In genomic region chr11:62610814-62611704, GRCh38 we compare ENCODE assay signal across 7 cellular contexts. TPM values are rescaled to one million over a fixed set of nuclear protein-coding genes. Genes with fewer than 3 reads are reported as not detected.
DNase-seq lines count a peak whose midpoint lies in the region; ATAC-seq and TF ChIP-seq lines count a peak whose summit lies in the region.

No MANE protein-coding gene starts in this region.

- H3K27ac ChIP-seq in HL-60 (replicated peaks) = peak overlapping the region; percentile 63
- no peak overlapping the region for H3K27ac ChIP-seq in iPS-20b (ENCODE audit: low read length)
- peak overlapping the region; percentile 88 for H3K27ac ChIP-seq in stomach smooth muscle (ENCODE audit: low read length)

- H3K27me3 Mint-ChIP-seq in activated T-helper 17 cell treated with anti-CD3 and anti-CD28 coated beads, Interleukin-2, amount 50 U/mL, for 72 hours = no peaks in the 10 kb centered on the region

- no peak for ATAC-seq in activated T-helper 17 cell treated with anti-CD3 and anti-CD28 coated beads, Interleukin-2, amount 50 U/mL, for 72 hours (replicated peaks)
- ATAC-seq in GM18861 (IDR thresholded peaks at IDR 0.05; ENCODE audit: unreplicated experiment) (no peak), GM21381 (IDR thresholded peaks at IDR 0.05; ENCODE audit: unreplicated experiment) (no peak)

- no peaks in the 10 kb centered on the region for H3K27me3 ChIP-seq in HL-60 (ENCODE audit: insufficient read depth, poor library complexity, severe bottlenecking)
- H3K27me3 ChIP-seq in iPS-20b (ENCODE audit: insufficient read depth, low read length) = peaks cover 13% of the 10 kb centered on the region
- no peaks in the 10 kb centered on the region for H3K27me3 ChIP-seq in stomach smooth muscle (ENCODE audit: control insufficient read depth in 1 of 2, insufficient read depth in 2 of 2, low read length in 2 of 2)

- H3K4me3 ChIP-seq in HL-60 (replicated peaks; ENCODE audit: insufficient read depth, low read length) (peak overlapping the region; percentile 78), iPS-20b (ENCODE audit: low read length) (peak overlapping the region; percentile 73; the same call in 1 of the 2 replicates), stomach smooth muscle (ENCODE audit: low read length in 2 of 2) (peak overlapping the region; percentile 84 to 87)

- no peak for TF ChIP-seq CTCF in HL-60 (IDR thresholded peaks at IDR 0.05; ENCODE audit: insufficient read depth, low read length)

- no peaks in the 10 kb centered on the region for H3K9me3 ChIP-seq in iPS-20b (ENCODE audit: insufficient read depth, low read depth, low read length)
- H3K9me3 ChIP-seq in stomach smooth muscle (ENCODE audit: control insufficient read depth in 2 of 2, low read length in 2 of 2) = no peaks in the 10 kb centered on the region

- peaks cover 75% of the 10 kb centered on the region for H3K36me3 Mint-ChIP-seq in activated T-helper 17 cell treated with anti-CD3 and anti-CD28 coated beads, Interleukin-2, amount 50 U/mL, for 72 hours (ENCODE audit: low read depth)

- peak overlapping the region; percentile 93 for H3K4me3 Mint-ChIP-seq in activated T-helper 17 cell treated with anti-CD3 and anti-CD28 coated beads, Interleukin-2, amount 50 U/mL, for 72 hours

- H3K9ac ChIP-seq in iPS-20b (ENCODE audit: low read depth, low read length) = peak overlapping the region; percentile 63; the same call in 1 of the 2 replicates
- peak overlapping the region; percentile 86 to 93 for H3K9ac ChIP-seq in stomach smooth muscle (ENCODE audit: low read length in 2 of 2)

- H3K36me3 ChIP-seq in iPS-20b (ENCODE audit: insufficient read depth, low read depth, low read length) (no peaks in the 10 kb centered on the region; the same call in 1 of the 2 replicates), stomach smooth muscle (ENCODE audit: control insufficient read depth in 2 of 2, insufficient read depth in 2 of 2, low read length in 2 of 2) (peaks cover 12 to 13% of the 10 kb centered on the region in 2 donors)

- H3K9me3 Mint-ChIP-seq in activated T-helper 17 cell treated with anti-CD3 and anti-CD28 coated beads, Interleukin-2, amount 50 U/mL, for 72 hours = no peaks in the 10 kb centered on the region

- H3K27ac Mint-ChIP-seq in activated T-helper 17 cell treated with anti-CD3 and anti-CD28 coated beads, Interleukin-2, amount 50 U/mL, for 72 hours = peak overlapping the region; percentile 94

- H3K4me1 ChIP-seq in iPS-20b (ENCODE audit: insufficient read depth, low read length) (peaks cover 3% of the 10 kb centered on the region; the same call in 1 of the 2 replicates), stomach smooth muscle (ENCODE audit: control insufficient read depth, insufficient read depth, low read length) (peaks cover 33% of the 10 kb centered on the region)

- no peak for DNase-seq in HL-60 (ENCODE audit: low read depth in 1 of 2, low spot score in 1 of 2)
- DNase-seq in GM03348 (ENCODE audit: low spot score) = no peak

- H3K4me1 Mint-ChIP-seq in activated T-helper 17 cell treated with anti-CD3 and anti-CD28 coated beads, Interleukin-2, amount 50 U/mL, for 72 hours = peaks cover 30% of the 10 kb centered on the region

RNA-seq across cellular contexts. Expression of gene EML3, which starts 1.5 kb away (rescaled TPM):
- total RNA-seq in activated T-helper 17 cell treated with anti-CD3 and anti-CD28 coated beads, Interleukin-2, amount 50 U/mL, for 72 hours = 100 to 1,000 TPM; 122 to 130 TPM

RNA-seq across cellular contexts. Expression of gene ROM1, which starts 2.0 kb away (rescaled TPM):
- total RNA-seq in activated T-helper 17 cell treated with anti-CD3 and anti-CD28 coated beads, Interleukin-2, amount 50 U/mL, for 72 hours = 1 to 10 TPM; 2.0 to 3.0 TPM

RNA-seq across cellular contexts. Expression of gene MTA2, which starts 9.4 kb away (rescaled TPM):
- 100 to 1,000 TPM; 142 to 198 TPM for total RNA-seq in activated T-helper 17 cell treated with anti-CD3 and anti-CD28 coated beads, Interleukin-2, amount 50 U/mL, for 72 hours

RNA-seq across cellular contexts. Expression of gene B3GAT3, which starts 10.7 kb away (rescaled TPM):
- total RNA-seq in activated T-helper 17 cell treated with anti-CD3 and anti-CD28 coated beads, Interleukin-2, amount 50 U/mL, for 72 hours = 10 to 100 TPM; 60.5 to 71.9 TPM

RNA-seq across cellular contexts. Expression of gene TUT1, which starts 19.7 kb away (rescaled TPM):
- total RNA-seq in activated T-helper 17 cell treated with anti-CD3 and anti-CD28 coated beads, Interleukin-2, amount 50 U/mL, for 72 hours = 10 to 100 TPM; 23.8 to 25.7 TPM
